Comparison of ENCODE assay signal across 1 cellular context in genomic region chr2:229888031-229888430, GRCh38.
TF ChIP-seq lines count a peak whose summit lies in the region.

No MANE protein-coding gene starts in this region.

TF ChIP-seq in HepG2, 621 proteins besides CTCF, POLR2A, EP300 and RAD21:
- TF ChIP-seq ATF7 (IDR thresholded peaks at IDR 0.05) (no peak), ATF7 (CRISPR knock-in tag; IDR thresholded peaks at IDR 0.05) (no peak), RFX5 (IDR thresholded peaks at IDR 0.05; ENCODE audit: low read depth, low read length) (no peak), MAFK (conservative IDR thresholded peaks at IDR 0.05 in 1 of 2, IDR thresholded peaks at IDR 0.05 in 1 of 2; ENCODE audit: low read length in 2 of 2) (peak; percentile 36 to 41; a peak in 3 of 4 replicates), ZNF432 (CRISPR knock-in tag; IDR thresholded peaks at IDR 0.05; ENCODE audit: borderline replicate concordance) (no peak), ZBTB21 (CRISPR knock-in tag; IDR thresholded peaks at IDR 0.05) (no peak)
TF ChIP-seq in HepG2: peak in this region for 1.
